ENCODE assay signal across 8 cellular contexts in genomic region chr1:113904292-113904673, GRCh38. TPM values are rescaled to one million over a fixed set of nuclear protein-coding genes. Genes with fewer than 3 reads are reported as not detected.
DNase-seq lines count a peak whose midpoint lies in the region; ATAC-seq and TF ChIP-seq lines count a peak whose summit lies in the region.

No MANE protein-coding gene starts in this region.

- H3K27ac Mint-ChIP-seq in activated naive CD8-positive, alpha-beta T cell treated with anti-CD3 and anti-CD28 coated beads for 36 hours: peak overlapping the region; percentile 98
- H3K27ac Mint-ChIP-seq in stimulated activated naive CD8-positive, alpha-beta T cell treated with anti-CD3 and anti-CD28 coated beads, Interleukin-15, amount 100 ng/mL, for 72 hours: peak overlapping the region; percentile 98 to 99

- TF ChIP-seq CTCF in HEK293 (tag by site-specific recombination; IDR thresholded peaks at IDR 0.05) (no peak), NB4 (IDR thresholded peaks at IDR 0.05; ENCODE audit: low read depth, low read length) (no peak)

- no peaks in the 10 kb centered on the region for H3K9me3 Mint-ChIP-seq in activated naive CD8-positive, alpha-beta T cell treated with anti-CD3 and anti-CD28 coated beads for 36 hours
- H3K9me3 Mint-ChIP-seq in stimulated activated naive CD8-positive, alpha-beta T cell treated with anti-CD3 and anti-CD28 coated beads, Interleukin-15, amount 100 ng/mL, for 72 hours: no peaks in the 10 kb centered on the region

- peaks cover 52% of the 10 kb centered on the region for H3K4me1 Mint-ChIP-seq in activated naive CD8-positive, alpha-beta T cell treated with anti-CD3 and anti-CD28 coated beads for 36 hours
- H3K4me1 Mint-ChIP-seq in stimulated activated naive CD8-positive, alpha-beta T cell treated with anti-CD3 and anti-CD28 coated beads, Interleukin-15, amount 100 ng/mL, for 72 hours: peaks cover 73% of the 10 kb centered on the region

- H3K4me1 ChIP-seq in HEK293 (ENCODE audit: control insufficient read depth, insufficient read depth, low read length) (no peaks in the 10 kb centered on the region), iPS-18a (ENCODE audit: control insufficient read depth, low read depth, low read length) (no peaks in the 10 kb centered on the region)

- TF ChIP-seq POLR2A in NB4 (IDR thresholded peaks at IDR 0.05; ENCODE audit: extremely low read depth, insufficient read length): no peak

- CTCF ChIA-PET in HEK293 (lab: Yijun Ruan, JAX): interaction anchor here (0.5 to 2.1 kb wide), 9 partner anchors 9 to 446 kb away, joined by 3 to 17 read pairs (median 3); partner anchors contain the start of gene HIPK1

- peaks cover 55% of the 10 kb centered on the region for H3K36me3 Mint-ChIP-seq in activated naive CD8-positive, alpha-beta T cell treated with anti-CD3 and anti-CD28 coated beads for 36 hours

- H3K27me3 ChIP-seq in iPS-18a (ENCODE audit: control insufficient read depth, insufficient read depth, low read length): no peaks in the 10 kb centered on the region

- DNase-seq in NCI-H1694 (lab: John Stamatoyannopoulos, UW): peak; percentile 60
- DNase-seq in NCI-H1694 treated with DMSO at 0.1 percent for 48 hours (lab: John Stamatoyannopoulos, UW): no peak
- DNase-seq in NB4 (ENCODE audit: low read depth): no peak
- DNase-seq in activated naive CD8-positive, alpha-beta T cell treated with anti-CD3 and anti-CD28 coated beads for 36 hours: no peak
- no peak for DNase-seq in stimulated activated naive CD8-positive, alpha-beta T cell treated with anti-CD3 and anti-CD28 coated beads, Interleukin-15, amount 100 ng/mL, for 72 hours
- no peak for DNase-seq in amniotic stem cell (lab: John Stamatoyannopoulos, UW)

- H3K4me3 Mint-ChIP-seq in activated naive CD8-positive, alpha-beta T cell treated with anti-CD3 and anti-CD28 coated beads for 36 hours: peak overlapping the region; percentile 96
- H3K4me3 Mint-ChIP-seq in stimulated activated naive CD8-positive, alpha-beta T cell treated with anti-CD3 and anti-CD28 coated beads, Interleukin-15, amount 100 ng/mL, for 72 hours: peak overlapping the region; percentile 92 to 99

- peaks cover 9 to 64% of the 10 kb centered on the region in 2 experiments for H3K36me3 ChIP-seq in HEK293 (ENCODE audit: control insufficient read depth in 2 of 2, insufficient read depth in 1 of 2, low read length in 2 of 2)
- peaks cover 21% of the 10 kb centered on the region for H3K36me3 ChIP-seq in iPS-18a (ENCODE audit: control insufficient read depth, low read depth, low read length)

- peak overlapping the region; percentile 53 for H3K9ac ChIP-seq in iPS-18a (ENCODE audit: low read length)

- H3K27me3 Mint-ChIP-seq in activated naive CD8-positive, alpha-beta T cell treated with anti-CD3 and anti-CD28 coated beads for 36 hours: no peaks in the 10 kb centered on the region
- no peaks in the 10 kb centered on the region for H3K27me3 Mint-ChIP-seq in stimulated activated naive CD8-positive, alpha-beta T cell treated with anti-CD3 and anti-CD28 coated beads, Interleukin-15, amount 100 ng/mL, for 72 hours

- POLR2A ChIA-PET in HEK293 (lab: Yijun Ruan, JAX): interaction anchor here (0.7 to 4.9 kb wide), 8 partner anchors 11 to 146 kb away, joined by 3 to 84 read pairs (median 4); partner anchors contain the start of genes HIPK1 and RSBN1

- H3K9me3 ChIP-seq in HEK293 (ENCODE audit: control insufficient read depth, insufficient read depth, low read depth, low read length) (no peaks in the 10 kb centered on the region), iPS-18a (ENCODE audit: control insufficient read depth, low read depth, low read length) (no peaks in the 10 kb centered on the region)

- ATAC-seq in stimulated activated naive CD8-positive, alpha-beta T cell treated with anti-CD3 and anti-CD28 coated beads, Interleukin-15, amount 100 ng/mL, for 72 hours: peak; percentile 58

- H3K4me3 ChIP-seq in HEK293 (ENCODE audit: low read depth, low read length): peak overlapping the region; percentile 69
- peak overlapping the region; percentile 96 for H3K4me3 ChIP-seq in NB4 (ENCODE audit: low read depth, low read length)
- peak overlapping the region; percentile 91 for H3K4me3 ChIP-seq in iPS-18a (ENCODE audit: low read length)

- H3K27ac ChIP-seq in HEK293 (ENCODE audit: extremely low read depth, low read depth, low read length): peak overlapping the region; percentile 47
- H3K27ac ChIP-seq in iPS-18a (ENCODE audit: low read length): no peak overlapping the region

TF ChIP-seq in HEK293, 187 proteins besides CTCF, POLR2A, EP300 and RAD21 (continues in another document):
- TF ChIP-seq ZNF580 (tag by site-specific recombination; IDR thresholded peaks at IDR 0.05) (0 out of 2 replicates have a peak, but pooled peaks have one; percentile 39), ZNF366 (tag by site-specific recombination; conservative IDR thresholded peaks at IDR 0.05) (no peak), ZNF274 (IDR thresholded peaks at IDR 0.05; ENCODE audit: low read length) (no peak), ZNF274 (tag by site-specific recombination; IDR thresholded peaks at IDR 0.05; ENCODE audit: borderline replicate concordance) (no peak), REST (tag by site-specific recombination; IDR thresholded peaks at IDR 0.05) (0 out of 2 replicates have a peak, but pooled peaks have one; percentile 30), KLF17 (tag by site-specific recombination; IDR thresholded peaks at IDR 0.05) (no peak; the same call in 1 of the 2 replicates)

RNA-seq across cellular contexts. Expression of gene AP4B1, which starts 0.3 kb away (rescaled TPM):
- total RNA-seq in activated naive CD8-positive, alpha-beta T cell treated with anti-CD3 and anti-CD28 coated beads for 36 hours: 10 to 100 TPM; 36.8 to 37.7 TPM

RNA-seq across cellular contexts. Expression of gene DCLRE1B, which starts 0.8 kb away (rescaled TPM):
- total RNA-seq in activated naive CD8-positive, alpha-beta T cell treated with anti-CD3 and anti-CD28 coated beads for 36 hours: 10 to 100 TPM; 25.2 to 26.5 TPM

RNA-seq across cellular contexts. Expression of gene BCL2L15, which starts 16.9 kb away (rescaled TPM):
- 1 to 10 TPM in 1 of 2 experiments, under 1 TPM in 1; 0.88 to 2.2 TPM for total RNA-seq in activated naive CD8-positive, alpha-beta T cell treated with anti-CD3 and anti-CD28 coated beads for 36 hours

RNA-seq across cellular contexts. Expression of gene HIPK1, which starts 24.8 kb away (rescaled TPM):
- total RNA-seq in activated naive CD8-positive, alpha-beta T cell treated with anti-CD3 and anti-CD28 coated beads for 36 hours: 10 to 100 TPM; 41.1 to 45.7 TPM

RNA-seq across cellular contexts. Expression of gene PTPN22, which starts 32.8 kb away (rescaled TPM):
- total RNA-seq in activated naive CD8-positive, alpha-beta T cell treated with anti-CD3 and anti-CD28 coated beads for 36 hours: 10 to 100 TPM; 67.9 to 68.4 TPM
